Comparison of ENCODE assay signal across 8 cellular contexts in genomic region chr7:152761116-152761748, GRCh38. TPM values are rescaled to one million over a fixed set of nuclear protein-coding genes. Genes with fewer than 3 reads are reported as not detected.
DNase-seq lines count a peak whose midpoint lies in the region; TF ChIP-seq lines count a peak whose summit lies in the region.

No MANE protein-coding gene starts in this region.

- TF ChIP-seq CTCF in left ventricle myocardium inferior (IDR thresholded peaks at IDR 0.05; ENCODE audit: borderline replicate concordance), result no peak
- no peak for TF ChIP-seq CTCF in smooth muscle cell (IDR thresholded peaks at IDR 0.05; ENCODE audit: borderline replicate concordance, insufficient read depth, poor library complexity, severe bottlenecking)

- H3K79me2 ChIP-seq in smooth muscle cell (ENCODE audit: low read depth), result peaks cover 10% of the 10 kb centered on the region

- H3K4me3 Mint-ChIP-seq in dendritic cell treated with granulocyte-macrophage colony-stimulating factor and Interleukin-4, amounts not matched to agents 40 ng/mL and 50 ng/mL, for 4 days, result peak overlapping the region; percentile 79

- peak overlapping the region; percentile 4 for H3K27ac ChIP-seq in left ventricle myocardium inferior (replicated peaks)
- H3K27ac ChIP-seq in HUES6 (ENCODE audit: low read depth, low read length), result no peak overlapping the region
- peak overlapping the region; percentile 83 for H3K27ac ChIP-seq in smooth muscle cell (ENCODE audit: low read depth)

- H3K27me3 ChIP-seq in left ventricle myocardium inferior (ENCODE audit: low read depth) (no peaks in the 10 kb centered on the region), HUES6 (ENCODE audit: control insufficient read depth, insufficient read depth, low read length) (no peaks in the 10 kb centered on the region), smooth muscle cell (ENCODE audit: low read depth) (no peaks in the 10 kb centered on the region)

- H4K20me1 ChIP-seq in smooth muscle cell (ENCODE audit: low read depth), result no peaks in the 10 kb centered on the region

- peak overlapping the region; percentile 96 for H3K4me2 ChIP-seq in smooth muscle cell

- peaks cover 5% of the 10 kb centered on the region for H3K27me3 Mint-ChIP-seq in dendritic cell treated with granulocyte-macrophage colony-stimulating factor and Interleukin-4, amounts not matched to agents 40 ng/mL and 50 ng/mL, for 4 days

- no peak overlapping the region for H2AFZ ChIP-seq in smooth muscle cell (ENCODE audit: low read depth)

- no peaks in the 10 kb centered on the region for H3K9me3 Mint-ChIP-seq in dendritic cell treated with granulocyte-macrophage colony-stimulating factor and Interleukin-4, amounts not matched to agents 40 ng/mL and 50 ng/mL, for 4 days

- intact Hi-C loops in left ventricle myocardium inferior (cut with micrococcal nuclease), result no loop called here
- intact Hi-C loops in cardiac septum (cut with DNase I), result no loop called here
- intact Hi-C loops in dendritic cell treated with granulocyte-macrophage colony-stimulating factor and Interleukin-4, amounts not matched to agents 40 ng/mL and 50 ng/mL, for 4 days (cut with micrococcal nuclease), result no loop called here

- H3K4me3 ChIP-seq in left ventricle myocardium inferior (peak overlapping the region; percentile 100), HUES6 (ENCODE audit: low read depth, low read length) (peak overlapping the region; percentile 83), smooth muscle cell (peak overlapping the region; percentile 88)

- no peak overlapping the region for H3K27ac Mint-ChIP-seq in dendritic cell treated with granulocyte-macrophage colony-stimulating factor and Interleukin-4, amounts not matched to agents 40 ng/mL and 50 ng/mL, for 4 days

- H3K9ac ChIP-seq in HUES6 (ENCODE audit: low read length) (peak overlapping the region; percentile 97), smooth muscle cell (ENCODE audit: low read depth) (no peak overlapping the region)

- DNase-seq in left ventricle myocardium inferior (no peak), cardiac septum (ENCODE audit: low spot score) (no peak), smooth muscle cell (lab: John Stamatoyannopoulos, UW; ENCODE audit: unreplicated experiment) (no peak), NCI-H82 (lab: John Stamatoyannopoulos, UW) (no peak), NCI-H2227 (lab: John Stamatoyannopoulos, UW; ENCODE audit: unreplicated experiment) (no peak), NCI-H446 (lab: John Stamatoyannopoulos, UW) (no peak)

- H3F3A ChIP-seq in smooth muscle cell (ENCODE audit: low read depth), result no peaks in the 10 kb centered on the region

- H3K36me3 ChIP-seq in left ventricle myocardium inferior (no peaks in the 10 kb centered on the region), HUES6 (ENCODE audit: control insufficient read depth, insufficient read depth, low read length) (no peaks in the 10 kb centered on the region), smooth muscle cell (ENCODE audit: low read depth) (no peaks in the 10 kb centered on the region)

- H3K4me1 Mint-ChIP-seq in dendritic cell treated with granulocyte-macrophage colony-stimulating factor and Interleukin-4, amounts not matched to agents 40 ng/mL and 50 ng/mL, for 4 days (ENCODE audit: low read depth), result peaks cover 22% of the 10 kb centered on the region

- peaks cover 5% of the 10 kb centered on the region for H3K9me3 ChIP-seq in left ventricle myocardium inferior (replicated peaks)
- H3K9me3 ChIP-seq in HUES6 (ENCODE audit: control insufficient read depth, insufficient read depth, low read depth, low read length), result no peaks in the 10 kb centered on the region
- no peaks in the 10 kb centered on the region for H3K9me3 ChIP-seq in smooth muscle cell (replicated peaks; ENCODE audit: low read depth)

- peaks cover 7% of the 10 kb centered on the region for H3K36me3 Mint-ChIP-seq in dendritic cell treated with granulocyte-macrophage colony-stimulating factor and Interleukin-4, amounts not matched to agents 40 ng/mL and 50 ng/mL, for 4 days (ENCODE audit: low read depth)

- WGBS in smooth muscle cell (ENCODE audit: low lambda C conversion rate), result 62% methylated on average over 8 of the region's 8 CpGs

- H3K4me1 ChIP-seq in left ventricle myocardium inferior (peaks cover 28% of the 10 kb centered on the region), HUES6 (ENCODE audit: control insufficient read depth, insufficient read depth, low read length) (peaks cover 14% of the 10 kb centered on the region), smooth muscle cell (ENCODE audit: low read depth) (peaks cover 12% of the 10 kb centered on the region)

RNA-seq across cellular contexts. Expression of gene ACTR3B, which starts 1.7 kb away (rescaled TPM):
- total RNA-seq in left ventricle myocardium inferior (9.0 TPM), cardiac septum (8.4 TPM), smooth muscle cell (7.2 and 14.7 TPM in 2 replicates)
- polyA plus RNA-seq in smooth muscle cell, result 10.5 and 11.9 TPM in 2 replicates
